15 cellular contexts compared by ENCODE assay signal in genomic region chr7:132516042-132516840, GRCh38.
DNase-seq lines count a peak whose midpoint lies in the region; ATAC-seq and TF ChIP-seq lines count a peak whose summit lies in the region.
"Had no signal": no experiment of that assay in that cellular context is flagged by ENCODE, and none has a peak within 500 bp of the region (broad histone marks: within the 10 kb centered on the region; RNA-seq: fewer than 3 reads in every experiment).

No MANE protein-coding gene starts in this region.

- H2AFZ ChIP-seq in mesenchymal stem cell (ENCODE audit: low read depth, low read length) = no peak overlapping the region

- no peak overlapping the region for H2BK5ac ChIP-seq in mesenchymal stem cell (ENCODE audit: low read depth, low read length, poor library complexity, severe bottlenecking)

- H3K4ac ChIP-seq in mesenchymal stem cell (ENCODE audit: low read depth in 1 of 2, low read length in 2 of 2) = no peak overlapping the region

- H3K9me3 ChIP-seq in mesenchymal stem cell (ENCODE audit: control insufficient read depth, low read length) = no peaks in the 10 kb centered on the region

- no peak overlapping the region for H2BK120ac ChIP-seq in mesenchymal stem cell (ENCODE audit: low read depth, low read length)

- DNase-seq in ELF-1 (ENCODE audit: low read depth, low spot score) (peak; percentile 19), RPMI7951 (ENCODE audit: low read depth) (peak; percentile 75), fibroblast of pulmonary artery (ENCODE audit: low read depth) (peak; percentile 50), mesenchymal stem cell (peak; percentile 1), SK-N-DZ (ENCODE audit: low spot score) (no peak), HT-29 (ENCODE audit: low spot score) (no peak)
- DNase-seq: activated CD4-positive, alpha-beta T cell treated with anti-CD3 and anti-CD28 coated beads, Interleukin-2, amount 50 U/mL, for 48 hours; CD4-positive, CD25-positive, alpha-beta regulatory T cell; immature natural killer cell; NCI-H2171; OCI-M1 had no signal

- WGBS in mesenchymal stem cell = 75% methylated on average over 5 of the region's 5 CpGs

- no peak overlapping the region for H3K9ac ChIP-seq in mesenchymal stem cell (ENCODE audit: low read length)

- H3K23ac ChIP-seq in mesenchymal stem cell (ENCODE audit: low read length in 2 of 2) = no peak overlapping the region

- no peaks in the 10 kb centered on the region for H3K4me1 ChIP-seq in mesenchymal stem cell (ENCODE audit: control insufficient read depth, insufficient read depth, low read depth, low read length)

- H3K14ac ChIP-seq in mesenchymal stem cell (ENCODE audit: low read length in 2 of 2) = no peak overlapping the region

- no peak overlapping the region for H3K27ac ChIP-seq in mesenchymal stem cell (ENCODE audit: low read length, poor library complexity, severe bottlenecking)
- H3K27ac ChIP-seq: cardiac muscle cell, HL-60 had no signal

- H4K8ac ChIP-seq in mesenchymal stem cell (ENCODE audit: low read length) = no peak overlapping the region

- ATAC-seq in HG03280 (IDR thresholded peaks at IDR 0.05; ENCODE audit: unreplicated experiment) (no peak), GM18502 (IDR thresholded peaks at IDR 0.05; ENCODE audit: poor library complexity, unreplicated experiment) (no peak)

- no peak overlapping the region for H3K4me3 ChIP-seq in fibroblast of pulmonary artery (replicated peaks; ENCODE audit: low read depth, low read length)
- no peak overlapping the region for H3K4me3 ChIP-seq in mesenchymal stem cell (ENCODE audit: insufficient read depth in 1 of 2, low read depth in 1 of 2, low read length in 2 of 2)
- H3K4me3 ChIP-seq: cardiac muscle cell had no signal

- no peak overlapping the region for H3K18ac ChIP-seq in mesenchymal stem cell (ENCODE audit: low read depth in 1 of 2, low read length in 2 of 2)

- no peak overlapping the region for H2BK12ac ChIP-seq in mesenchymal stem cell (ENCODE audit: low read length in 2 of 2)

- H4K91ac ChIP-seq in mesenchymal stem cell (ENCODE audit: low read length) = no peak overlapping the region

- TF ChIP-seq CTCF in fibroblast of pulmonary artery (IDR thresholded peaks at IDR 0.05; ENCODE audit: low read length, missing control alignments) = no peak

- no peak overlapping the region for H2AK5ac ChIP-seq in mesenchymal stem cell (ENCODE audit: low read length, severe bottlenecking)

- H3K36me3 ChIP-seq in mesenchymal stem cell (ENCODE audit: control insufficient read depth in 1 of 2, insufficient read depth in 2 of 2, low read depth in 1 of 2, low read length in 2 of 2) = no peaks in the 10 kb centered on the region
- H3K36me3 ChIP-seq: cardiac muscle cell had no signal

- no peaks in the 10 kb centered on the region for H3K79me1 ChIP-seq in mesenchymal stem cell (replicated peaks; ENCODE audit: low read length, poor library complexity, severe bottlenecking)

- no peak overlapping the region for H2BK15ac ChIP-seq in mesenchymal stem cell (ENCODE audit: low read depth, poor library complexity, severe bottlenecking)

- no peak overlapping the region for H3K4me2 ChIP-seq in mesenchymal stem cell (ENCODE audit: low read length, poor library complexity, severe bottlenecking)

- no peaks in the 10 kb centered on the region for H3K27me3 ChIP-seq in mesenchymal stem cell (ENCODE audit: control insufficient read depth in 1 of 2, insufficient read depth in 1 of 2, low read length in 2 of 2)
- H3K27me3 ChIP-seq: cardiac muscle cell had no signal

Comparison
In these comparisons a context has a peak if more than half of its experiments do, and no peak if none do; other contexts are left out.
1. DNase-seq: peak in ELF-1 (single experiment), RPMI7951 (single experiment), fibroblast of pulmonary artery (single experiment) and mesenchymal stem cell (single experiment); none in SK-N-DZ (single experiment) and HT-29 (single experiment).